ENCODE assay signal across 1 cellular context in genomic region chr1:198153804-198154203, GRCh38.
TF ChIP-seq lines count a peak whose summit lies in the region.

No MANE protein-coding gene starts in this region.

TF ChIP-seq in GM23338, 12 proteins besides CTCF, POLR2A, EP300 and RAD21 (continued from another document):
- no peak for TF ChIP-seq EZH2phosphoT487 (IDR thresholded peaks at IDR 0.05; ENCODE audit: unreplicated experiment)
- no peak for TF ChIP-seq ZNF114 (CRISPR knock-in tag; IDR thresholded peaks at IDR 0.05)
- no peak for TF ChIP-seq ZNF331 (CRISPR knock-in tag; IDR thresholded peaks at IDR 0.05; ENCODE audit: low read depth)
- no peak for TF ChIP-seq STAT1 (IDR thresholded peaks at IDR 0.05; ENCODE audit: unreplicated experiment)
- TF ChIP-seq ZNF462 (CRISPR knock-in tag; IDR thresholded peaks at IDR 0.05), result no peak
- TF ChIP-seq, protein P1, sequence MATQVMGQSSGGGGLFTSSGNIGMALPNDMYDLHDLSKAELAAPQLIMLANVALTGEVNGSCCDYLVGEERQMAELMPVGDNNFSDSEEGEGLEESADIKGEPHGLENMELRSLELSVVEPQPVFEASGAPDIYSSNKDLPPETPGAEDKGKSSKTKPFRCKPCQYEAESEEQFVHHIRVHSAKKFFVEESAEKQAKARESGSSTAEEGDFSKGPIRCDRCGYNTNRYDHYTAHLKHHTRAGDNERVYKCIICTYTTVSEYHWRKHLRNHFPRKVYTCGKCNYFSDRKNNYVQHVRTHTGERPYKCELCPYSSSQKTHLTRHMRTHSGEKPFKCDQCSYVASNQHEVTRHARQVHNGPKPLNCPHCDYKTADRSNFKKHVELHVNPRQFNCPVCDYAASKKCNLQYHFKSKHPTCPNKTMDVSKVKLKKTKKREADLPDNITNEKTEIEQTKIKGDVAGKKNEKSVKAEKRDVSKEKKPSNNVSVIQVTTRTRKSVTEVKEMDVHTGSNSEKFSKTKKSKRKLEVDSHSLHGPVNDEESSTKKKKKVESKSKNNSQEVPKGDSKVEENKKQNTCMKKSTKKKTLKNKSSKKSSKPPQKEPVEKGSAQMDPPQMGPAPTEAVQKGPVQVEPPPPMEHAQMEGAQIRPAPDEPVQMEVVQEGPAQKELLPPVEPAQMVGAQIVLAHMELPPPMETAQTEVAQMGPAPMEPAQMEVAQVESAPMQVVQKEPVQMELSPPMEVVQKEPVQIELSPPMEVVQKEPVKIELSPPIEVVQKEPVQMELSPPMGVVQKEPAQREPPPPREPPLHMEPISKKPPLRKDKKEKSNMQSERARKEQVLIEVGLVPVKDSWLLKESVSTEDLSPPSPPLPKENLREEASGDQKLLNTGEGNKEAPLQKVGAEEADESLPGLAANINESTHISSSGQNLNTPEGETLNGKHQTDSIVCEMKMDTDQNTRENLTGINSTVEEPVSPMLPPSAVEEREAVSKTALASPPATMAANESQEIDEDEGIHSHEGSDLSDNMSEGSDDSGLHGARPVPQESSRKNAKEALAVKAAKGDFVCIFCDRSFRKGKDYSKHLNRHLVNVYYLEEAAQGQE (IDR thresholded peaks at IDR 0.05; ENCODE audit: unreplicated experiment), result no peak
- no peak for TF ChIP-seq CREB1 (CRISPR knock-in tag; IDR thresholded peaks at IDR 0.05; ENCODE audit: low read depth)
- TF ChIP-seq NANOG (IDR thresholded peaks at IDR 0.05; ENCODE audit: borderline replicate concordance), result no peak
- no peak for TF ChIP-seq JUNB (IDR thresholded peaks at IDR 0.05; ENCODE audit: unreplicated experiment)
- no peak for TF ChIP-seq EZH2 (IDR thresholded peaks at IDR 0.05; ENCODE audit: low read depth, unreplicated experiment)
- no peak for TF ChIP-seq POLR2AphosphoS5 (IDR thresholded peaks at IDR 0.05; ENCODE audit: low read depth)
